ENCODE assay signal across 1 cellular context in the genomic region with DNA sequence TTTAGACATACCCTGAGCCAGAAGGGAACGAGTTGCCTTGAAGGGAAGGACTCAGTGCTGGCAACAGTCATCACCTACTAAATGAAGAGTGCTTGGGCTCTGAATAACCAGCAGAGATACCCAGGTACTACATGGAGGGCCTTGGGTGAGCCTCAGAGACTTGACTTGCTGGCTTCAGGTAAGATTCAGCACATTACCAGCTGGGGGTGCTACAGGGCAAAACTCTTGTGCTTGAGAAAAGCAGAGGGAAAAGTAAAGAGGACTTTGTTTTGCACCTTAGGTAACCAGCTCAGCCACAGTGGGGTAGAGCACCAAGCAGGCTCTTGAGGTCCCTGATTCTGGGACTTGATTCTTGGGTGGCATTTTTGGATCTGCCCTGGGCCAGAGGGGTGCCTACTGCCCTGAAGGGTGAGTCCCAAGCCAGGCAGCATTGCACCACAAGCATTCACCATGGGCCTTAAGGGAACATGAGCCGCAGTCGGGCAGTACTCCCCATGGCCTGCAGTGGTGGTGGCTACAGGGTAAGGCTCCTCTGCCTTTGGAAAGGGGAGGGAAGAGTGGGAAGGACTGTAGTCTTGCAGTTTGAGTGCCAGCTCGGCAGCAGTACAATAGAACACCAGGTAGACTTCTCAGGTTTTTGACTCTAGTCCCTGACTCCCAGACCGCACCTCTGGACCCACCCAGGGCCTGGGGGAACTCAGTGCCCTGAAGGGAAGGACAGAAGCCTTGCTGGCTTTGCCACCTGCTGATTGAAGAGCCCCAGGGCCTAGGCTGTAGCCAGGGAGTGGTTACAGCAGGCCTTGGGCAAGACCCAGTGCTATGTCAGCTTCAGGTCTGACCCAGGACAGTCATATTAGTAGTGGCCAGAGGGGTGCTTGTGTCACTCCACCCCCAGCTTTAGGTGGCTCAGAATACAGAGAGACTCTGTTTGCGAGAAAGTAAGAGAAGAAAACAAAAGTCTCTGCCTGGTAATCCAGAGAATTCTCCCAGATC.
A peak's percentile ranks its signal among the peaks of the same experiment; 100 is the strongest.
TF ChIP-seq lines count a peak whose summit lies in the region.

No MANE protein-coding gene starts in this region.

TF ChIP-seq in HepG2, 621 proteins besides CTCF, POLR2A, EP300 and RAD21 (continued from another document):
- TF ChIP-seq, protein P1, sequence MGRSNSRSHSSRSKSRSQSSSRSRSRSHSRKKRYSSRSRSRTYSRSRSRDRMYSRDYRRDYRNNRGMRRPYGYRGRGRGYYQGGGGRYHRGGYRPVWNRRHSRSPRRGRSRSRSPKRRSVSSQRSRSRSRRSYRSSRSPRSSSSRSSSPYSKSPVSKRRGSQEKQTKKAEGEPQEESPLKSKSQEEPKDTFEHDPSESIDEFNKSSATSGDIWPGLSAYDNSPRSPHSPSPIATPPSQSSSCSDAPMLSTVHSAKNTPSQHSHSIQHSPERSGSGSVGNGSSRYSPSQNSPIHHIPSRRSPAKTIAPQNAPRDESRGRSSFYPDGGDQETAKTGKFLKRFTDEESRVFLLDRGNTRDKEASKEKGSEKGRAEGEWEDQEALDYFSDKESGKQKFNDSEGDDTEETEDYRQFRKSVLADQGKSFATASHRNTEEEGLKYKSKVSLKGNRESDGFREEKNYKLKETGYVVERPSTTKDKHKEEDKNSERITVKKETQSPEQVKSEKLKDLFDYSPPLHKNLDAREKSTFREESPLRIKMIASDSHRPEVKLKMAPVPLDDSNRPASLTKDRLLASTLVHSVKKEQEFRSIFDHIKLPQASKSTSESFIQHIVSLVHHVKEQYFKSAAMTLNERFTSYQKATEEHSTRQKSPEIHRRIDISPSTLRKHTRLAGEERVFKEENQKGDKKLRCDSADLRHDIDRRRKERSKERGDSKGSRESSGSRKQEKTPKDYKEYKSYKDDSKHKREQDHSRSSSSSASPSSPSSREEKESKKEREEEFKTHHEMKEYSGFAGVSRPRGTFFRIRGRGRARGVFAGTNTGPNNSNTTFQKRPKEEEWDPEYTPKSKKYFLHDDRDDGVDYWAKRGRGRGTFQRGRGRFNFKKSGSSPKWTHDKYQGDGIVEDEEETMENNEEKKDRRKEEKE (IDR thresholded peaks at IDR 0.05), result no peak
- TF ChIP-seq, protein P2, sequence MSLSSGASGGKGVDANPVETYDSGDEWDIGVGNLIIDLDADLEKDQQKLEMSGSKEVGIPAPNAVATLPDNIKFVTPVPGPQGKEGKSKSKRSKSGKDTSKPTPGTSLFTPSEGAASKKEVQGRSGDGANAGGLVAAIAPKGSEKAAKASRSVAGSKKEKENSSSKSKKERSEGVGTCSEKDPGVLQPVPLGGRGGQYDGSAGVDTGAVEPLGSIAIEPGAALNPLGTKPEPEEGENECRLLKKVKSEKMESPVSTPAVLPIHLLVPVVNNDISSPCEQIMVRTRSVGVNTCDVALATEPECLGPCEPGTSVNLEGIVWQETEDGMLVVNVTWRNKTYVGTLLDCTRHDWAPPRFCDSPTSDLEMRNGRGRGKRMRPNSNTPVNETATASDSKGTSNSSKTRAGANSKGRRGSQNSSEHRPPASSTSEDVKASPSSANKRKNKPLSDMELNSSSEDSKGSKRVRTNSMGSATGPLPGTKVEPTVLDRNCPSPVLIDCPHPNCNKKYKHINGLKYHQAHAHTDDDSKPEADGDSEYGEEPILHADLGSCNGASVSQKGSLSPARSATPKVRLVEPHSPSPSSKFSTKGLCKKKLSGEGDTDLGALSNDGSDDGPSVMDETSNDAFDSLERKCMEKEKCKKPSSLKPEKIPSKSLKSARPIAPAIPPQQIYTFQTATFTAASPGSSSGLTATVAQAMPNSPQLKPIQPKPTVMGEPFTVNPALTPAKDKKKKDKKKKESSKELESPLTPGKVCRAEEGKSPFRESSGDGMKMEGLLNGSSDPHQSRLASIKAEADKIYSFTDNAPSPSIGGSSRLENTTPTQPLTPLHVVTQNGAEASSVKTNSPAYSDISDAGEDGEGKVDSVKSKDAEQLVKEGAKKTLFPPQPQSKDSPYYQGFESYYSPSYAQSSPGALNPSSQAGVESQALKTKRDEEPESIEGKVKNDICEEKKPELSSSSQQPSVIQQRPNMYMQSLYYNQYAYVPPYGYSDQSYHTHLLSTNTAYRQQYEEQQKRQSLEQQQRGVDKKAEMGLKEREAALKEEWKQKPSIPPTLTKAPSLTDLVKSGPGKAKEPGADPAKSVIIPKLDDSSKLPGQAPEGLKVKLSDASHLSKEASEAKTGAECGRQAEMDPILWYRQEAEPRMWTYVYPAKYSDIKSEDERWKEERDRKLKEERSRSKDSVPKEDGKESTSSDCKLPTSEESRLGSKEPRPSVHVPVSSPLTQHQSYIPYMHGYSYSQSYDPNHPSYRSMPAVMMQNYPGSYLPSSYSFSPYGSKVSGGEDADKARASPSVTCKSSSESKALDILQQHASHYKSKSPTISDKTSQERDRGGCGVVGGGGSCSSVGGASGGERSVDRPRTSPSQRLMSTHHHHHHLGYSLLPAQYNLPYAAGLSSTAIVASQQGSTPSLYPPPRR (CRISPR knock-in tag; IDR thresholded peaks at IDR 0.05; ENCODE audit: borderline replicate concordance), result no peak
- TF ChIP-seq, protein P3, sequence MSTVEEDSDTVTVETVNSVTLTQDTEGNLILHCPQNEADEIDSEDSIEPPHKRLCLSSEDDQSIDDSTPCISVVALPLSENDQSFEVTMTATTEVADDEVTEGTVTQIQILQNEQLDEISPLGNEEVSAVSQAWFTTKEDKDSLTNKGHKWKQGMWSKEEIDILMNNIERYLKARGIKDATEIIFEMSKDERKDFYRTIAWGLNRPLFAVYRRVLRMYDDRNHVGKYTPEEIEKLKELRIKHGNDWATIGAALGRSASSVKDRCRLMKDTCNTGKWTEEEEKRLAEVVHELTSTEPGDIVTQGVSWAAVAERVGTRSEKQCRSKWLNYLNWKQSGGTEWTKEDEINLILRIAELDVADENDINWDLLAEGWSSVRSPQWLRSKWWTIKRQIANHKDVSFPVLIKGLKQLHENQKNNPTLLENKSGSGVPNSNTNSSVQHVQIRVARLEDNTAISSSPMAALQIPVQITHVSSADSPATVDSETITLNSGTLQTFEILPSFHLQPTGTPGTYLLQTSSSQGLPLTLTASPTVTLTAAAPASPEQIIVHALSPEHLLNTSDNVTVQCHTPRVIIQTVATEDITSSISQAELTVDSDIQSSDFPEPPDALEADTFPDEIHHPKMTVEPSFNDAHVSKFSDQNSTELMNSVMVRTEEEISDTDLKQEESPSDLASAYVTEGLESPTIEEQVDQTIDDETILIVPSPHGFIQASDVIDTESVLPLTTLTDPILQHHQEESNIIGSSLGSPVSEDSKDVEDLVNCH (CRISPR knock-in tag; IDR thresholded peaks at IDR 0.05), result no peak
- no peak for TF ChIP-seq ZSCAN25 (CRISPR knock-in tag; IDR thresholded peaks at IDR 0.05)
- no peak for TF ChIP-seq SRSF4 (IDR thresholded peaks at IDR 0.05; ENCODE audit: low read depth, low read length, poor library complexity, severe bottlenecking)
- TF ChIP-seq HMGA1 (CRISPR knock-in tag; conservative IDR thresholded peaks at IDR 0.05), result no peak
- no peak for TF ChIP-seq SMARCC2 (IDR thresholded peaks at IDR 0.05)
- no peak for TF ChIP-seq TAF1 (CRISPR knock-in tag; IDR thresholded peaks at IDR 0.05)
- TF ChIP-seq ZFP37 (CRISPR knock-in tag; IDR thresholded peaks at IDR 0.05; ENCODE audit: borderline replicate concordance), result no peak
- TF ChIP-seq, protein P4, sequence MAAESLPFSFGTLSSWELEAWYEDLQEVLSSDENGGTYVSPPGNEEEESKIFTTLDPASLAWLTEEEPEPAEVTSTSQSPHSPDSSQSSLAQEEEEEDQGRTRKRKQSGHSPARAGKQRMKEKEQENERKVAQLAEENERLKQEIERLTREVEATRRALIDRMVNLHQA (CRISPR knock-in tag; IDR thresholded peaks at IDR 0.05), result no peak
- no peak for TF ChIP-seq HDAC6 (IDR thresholded peaks at IDR 0.05; ENCODE audit: low read depth, low read length)
- TF ChIP-seq STAG1 (CRISPR knock-in tag; IDR thresholded peaks at IDR 0.05), result peak; percentile 78
- no peak for TF ChIP-seq SAFB2 (CRISPR knock-in tag; IDR thresholded peaks at IDR 0.05; ENCODE audit: borderline replicate concordance, low read depth)
- TF ChIP-seq RFX1 (IDR thresholded peaks at IDR 0.05), result no peak
- TF ChIP-seq ARNT (IDR thresholded peaks at IDR 0.05), result no peak
- TF ChIP-seq RAD51 (IDR thresholded peaks at IDR 0.05; ENCODE audit: borderline replicate concordance), result no peak
- TF ChIP-seq, protein P5, sequence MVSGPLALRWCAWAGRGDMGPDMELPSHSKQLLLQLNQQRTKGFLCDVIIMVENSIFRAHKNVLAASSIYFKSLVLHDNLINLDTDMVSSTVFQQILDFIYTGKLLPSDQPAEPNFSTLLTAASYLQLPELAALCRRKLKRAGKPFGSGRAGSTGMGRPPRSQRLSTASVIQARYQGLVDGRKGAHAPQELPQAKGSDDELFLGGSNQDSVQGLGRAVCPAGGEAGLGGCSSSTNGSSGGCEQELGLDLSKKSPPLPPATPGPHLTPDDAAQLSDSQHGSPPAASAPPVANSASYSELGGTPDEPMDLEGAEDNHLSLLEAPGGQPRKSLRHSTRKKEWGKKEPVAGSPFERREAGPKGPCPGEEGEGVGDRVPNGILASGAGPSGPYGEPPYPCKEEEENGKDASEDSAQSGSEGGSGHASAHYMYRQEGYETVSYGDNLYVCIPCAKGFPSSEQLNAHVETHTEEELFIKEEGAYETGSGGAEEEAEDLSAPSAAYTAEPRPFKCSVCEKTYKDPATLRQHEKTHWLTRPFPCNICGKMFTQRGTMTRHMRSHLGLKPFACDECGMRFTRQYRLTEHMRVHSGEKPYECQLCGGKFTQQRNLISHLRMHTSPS (CRISPR knock-in tag; IDR thresholded peaks at IDR 0.05; ENCODE audit: low read depth), result no peak
- TF ChIP-seq TBX2 (CRISPR knock-in tag; IDR thresholded peaks at IDR 0.05; ENCODE audit: borderline replicate concordance), result 0 out of 2 replicates have a peak, but pooled peaks have one; percentile 15
- TF ChIP-seq RORA (CRISPR knock-in tag; IDR thresholded peaks at IDR 0.05), result no peak
- TF ChIP-seq MZF1 (CRISPR knock-in tag; IDR thresholded peaks at IDR 0.05; ENCODE audit: borderline replicate concordance), result no peak
- TF ChIP-seq, protein P6, sequence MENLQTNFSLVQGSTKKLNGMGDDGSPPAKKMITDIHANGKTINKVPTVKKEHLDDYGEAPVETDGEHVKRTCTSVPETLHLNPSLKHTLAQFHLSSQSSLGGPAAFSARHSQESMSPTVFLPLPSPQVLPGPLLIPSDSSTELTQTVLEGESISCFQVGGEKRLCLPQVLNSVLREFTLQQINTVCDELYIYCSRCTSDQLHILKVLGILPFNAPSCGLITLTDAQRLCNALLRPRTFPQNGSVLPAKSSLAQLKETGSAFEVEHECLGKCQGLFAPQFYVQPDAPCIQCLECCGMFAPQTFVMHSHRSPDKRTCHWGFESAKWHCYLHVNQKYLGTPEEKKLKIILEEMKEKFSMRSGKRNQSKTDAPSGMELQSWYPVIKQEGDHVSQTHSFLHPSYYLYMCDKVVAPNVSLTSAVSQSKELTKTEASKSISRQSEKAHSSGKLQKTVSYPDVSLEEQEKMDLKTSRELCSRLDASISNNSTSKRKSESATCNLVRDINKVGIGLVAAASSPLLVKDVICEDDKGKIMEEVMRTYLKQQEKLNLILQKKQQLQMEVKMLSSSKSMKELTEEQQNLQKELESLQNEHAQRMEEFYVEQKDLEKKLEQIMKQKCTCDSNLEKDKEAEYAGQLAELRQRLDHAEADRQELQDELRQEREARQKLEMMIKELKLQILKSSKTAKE (CRISPR knock-in tag; IDR thresholded peaks at IDR 0.05; ENCODE audit: borderline replicate concordance), result no peak
- TF ChIP-seq ARHGAP35 (CRISPR knock-in tag; IDR thresholded peaks at IDR 0.05; ENCODE audit: borderline replicate concordance), result no peak
- TF ChIP-seq, protein P7, sequence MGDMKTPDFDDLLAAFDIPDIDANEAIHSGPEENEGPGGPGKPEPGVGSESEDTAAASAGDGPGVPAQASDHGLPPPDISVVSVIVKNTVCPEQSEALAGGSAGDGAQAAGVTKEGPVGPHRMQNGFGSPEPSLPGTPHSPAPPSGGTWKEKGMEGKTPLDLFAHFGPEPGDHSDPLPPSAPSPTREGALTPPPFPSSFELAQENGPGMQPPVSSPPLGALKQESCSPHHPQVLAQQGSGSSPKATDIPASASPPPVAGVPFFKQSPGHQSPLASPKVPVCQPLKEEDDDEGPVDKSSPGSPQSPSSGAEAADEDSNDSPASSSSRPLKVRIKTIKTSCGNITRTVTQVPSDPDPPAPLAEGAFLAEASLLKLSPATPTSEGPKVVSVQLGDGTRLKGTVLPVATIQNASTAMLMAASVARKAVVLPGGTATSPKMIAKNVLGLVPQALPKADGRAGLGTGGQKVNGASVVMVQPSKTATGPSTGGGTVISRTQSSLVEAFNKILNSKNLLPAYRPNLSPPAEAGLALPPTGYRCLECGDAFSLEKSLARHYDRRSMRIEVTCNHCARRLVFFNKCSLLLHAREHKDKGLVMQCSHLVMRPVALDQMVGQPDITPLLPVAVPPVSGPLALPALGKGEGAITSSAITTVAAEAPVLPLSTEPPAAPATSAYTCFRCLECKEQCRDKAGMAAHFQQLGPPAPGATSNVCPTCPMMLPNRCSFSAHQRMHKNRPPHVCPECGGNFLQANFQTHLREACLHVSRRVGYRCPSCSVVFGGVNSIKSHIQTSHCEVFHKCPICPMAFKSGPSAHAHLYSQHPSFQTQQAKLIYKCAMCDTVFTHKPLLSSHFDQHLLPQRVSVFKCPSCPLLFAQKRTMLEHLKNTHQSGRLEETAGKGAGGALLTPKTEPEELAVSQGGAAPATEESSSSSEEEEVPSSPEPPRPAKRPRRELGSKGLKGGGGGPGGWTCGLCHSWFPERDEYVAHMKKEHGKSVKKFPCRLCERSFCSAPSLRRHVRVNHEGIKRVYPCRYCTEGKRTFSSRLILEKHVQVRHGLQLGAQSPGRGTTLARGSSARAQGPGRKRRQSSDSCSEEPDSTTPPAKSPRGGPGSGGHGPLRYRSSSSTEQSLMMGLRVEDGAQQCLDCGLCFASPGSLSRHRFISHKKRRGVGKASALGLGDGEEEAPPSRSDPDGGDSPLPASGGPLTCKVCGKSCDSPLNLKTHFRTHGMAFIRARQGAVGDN (CRISPR knock-in tag; IDR thresholded peaks at IDR 0.05), result peak; percentile 35
- no peak for TF ChIP-seq ZNF333 (CRISPR knock-in tag; IDR thresholded peaks at IDR 0.05; ENCODE audit: borderline replicate concordance)
- no peak for TF ChIP-seq ZKSCAN8 (CRISPR knock-in tag; IDR thresholded peaks at IDR 0.05; ENCODE audit: borderline replicate concordance)
- TF ChIP-seq ZNF713 (CRISPR knock-in tag; IDR thresholded peaks at IDR 0.05), result no peak
- TF ChIP-seq REPIN1 (CRISPR knock-in tag; IDR thresholded peaks at IDR 0.05; ENCODE audit: borderline replicate concordance, low read depth), result no peak
- TF ChIP-seq RBFOX2 (IDR thresholded peaks at IDR 0.05; ENCODE audit: low read depth, low read length), result no peak
- TF ChIP-seq ATF1 (CRISPR knock-in tag; IDR thresholded peaks at IDR 0.05), result no peak
- 0 out of 2 replicates have a peak, but pooled peaks have one; percentile 22 for TF ChIP-seq ZNF274 (CRISPR knock-in tag; IDR thresholded peaks at IDR 0.05)
- TF ChIP-seq ZNF44 (CRISPR knock-in tag; IDR thresholded peaks at IDR 0.05), result no peak
- no peak for TF ChIP-seq AGO2 (optimal IDR thresholded peaks at IDR 0.05; ENCODE audit: low read depth, low read length)
- TF ChIP-seq ZNF383 (CRISPR knock-in tag; IDR thresholded peaks at IDR 0.05; ENCODE audit: borderline replicate concordance), result no peak
- TF ChIP-seq PAWR (CRISPR knock-in tag; IDR thresholded peaks at IDR 0.05; ENCODE audit: borderline replicate concordance), result no peak
- TF ChIP-seq CBFB (CRISPR knock-in tag; IDR thresholded peaks at IDR 0.05), result no peak
